Comparison of ENCODE assay signal across 1 cellular context in the genomic region with DNA sequence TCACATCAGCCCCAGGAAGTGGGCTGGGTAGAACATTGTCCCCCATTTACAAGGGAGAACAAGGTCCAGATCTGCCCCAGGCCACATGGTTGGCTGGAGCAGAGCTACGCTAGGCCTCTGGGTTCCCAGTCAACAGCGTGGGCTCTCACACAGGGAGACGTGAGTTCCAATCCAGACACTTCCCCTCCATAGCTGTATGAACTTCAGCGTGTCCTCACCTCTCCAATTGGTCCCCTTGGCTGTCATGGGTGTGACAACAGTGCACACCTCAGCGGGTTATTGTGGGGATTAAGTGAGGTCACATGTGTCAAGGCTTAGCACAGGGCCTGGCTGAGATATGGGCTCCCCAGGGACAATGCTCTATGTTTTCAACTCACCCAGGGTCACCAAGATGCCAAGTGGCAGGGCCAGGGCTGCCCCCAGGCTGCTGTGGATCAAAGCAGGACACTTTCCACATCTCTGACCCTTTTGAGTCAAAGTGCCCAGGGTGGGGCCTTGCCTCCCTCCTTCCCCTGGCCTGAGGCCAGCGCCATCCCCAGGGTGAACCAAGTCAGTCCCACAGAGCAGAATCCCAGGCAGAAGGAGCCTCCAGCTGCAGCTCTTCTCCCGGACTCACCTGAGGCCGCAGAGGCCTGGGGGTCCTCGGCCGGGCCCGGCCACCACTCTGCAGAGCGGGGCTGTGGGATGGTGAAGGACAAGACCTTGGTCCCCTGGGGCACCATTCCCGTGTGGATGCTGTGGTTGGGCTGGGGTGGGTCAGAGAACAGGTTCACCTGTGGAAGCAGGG.
TF ChIP-seq lines count a peak whose summit lies in the region.

No MANE protein-coding gene starts in this region.

TF ChIP-seq in GM12878, 131 proteins besides CTCF, POLR2A, EP300 and RAD21:
- TF ChIP-seq CHD4 (IDR thresholded peaks at IDR 0.05) (no peak), IKZF1 (conservative IDR thresholded peaks at IDR 0.05) (0 out of 2 replicates have a peak, but pooled peaks have one; percentile 14), MEF2B (IDR thresholded peaks at IDR 0.05; ENCODE audit: partially characterized antibody, poor library complexity, severe bottlenecking) (peak; percentile 57), BHLHE40 (IDR thresholded peaks at IDR 0.05; ENCODE audit: borderline replicate concordance in 1 of 2, low read depth in 2 of 2, low read length in 1 of 2) (peak in 1 of 2 experiments; percentile 10; a peak in 1 of 4 replicates), POU2F2 (IDR thresholded peaks at IDR 0.05; ENCODE audit: borderline replicate concordance, low read depth, low read length) (no peak), YBX1 (IDR thresholded peaks at IDR 0.05) (no peak), RELA (IDR thresholded peaks at IDR 0.05; ENCODE audit: borderline replicate concordance, partially characterized antibody) (no peak), MYC (IDR thresholded peaks at IDR 0.05; ENCODE audit: insufficient read depth, insufficient read length, insufficient replicate concordance, low read length, severe bottlenecking) (no peak), TAF1 (IDR thresholded peaks at IDR 0.05; ENCODE audit: borderline replicate concordance, low read depth, low read length) (no peak), SIN3A (IDR thresholded peaks at IDR 0.05; ENCODE audit: low read depth, low read length) (no peak), JUND (IDR thresholded peaks at IDR 0.05; ENCODE audit: low read depth, low read length) (no peak), NR2C2 (IDR thresholded peaks at IDR 0.05; ENCODE audit: borderline replicate concordance, control insufficient read depth, insufficient read length, low read depth) (no peak), SP1 (IDR thresholded peaks at IDR 0.05; ENCODE audit: low read depth, low read length) (no peak), SRF (IDR thresholded peaks at IDR 0.05; ENCODE audit: low read depth in 2 of 2, low read length in 2 of 2) (no peak), PAX8 (IDR thresholded peaks at IDR 0.05) (no peak), NFYA (IDR thresholded peaks at IDR 0.05; ENCODE audit: borderline replicate concordance, low read depth, low read length) (no peak), TBL1XR1 (IDR thresholded peaks at IDR 0.05; ENCODE audit: low read depth, low read length) (no peak), CBX5 (IDR thresholded peaks at IDR 0.05; ENCODE audit: low read depth) (no peak), LARP7 (IDR thresholded peaks at IDR 0.05) (no peak), ZNF384 (IDR thresholded peaks at IDR 0.05; ENCODE audit: borderline replicate concordance, low read depth, low read length) (no peak), SMC3 (IDR thresholded peaks at IDR 0.05; ENCODE audit: borderline replicate concordance, low read length) (no peak)
- TF ChIP-seq, protein P1, sequence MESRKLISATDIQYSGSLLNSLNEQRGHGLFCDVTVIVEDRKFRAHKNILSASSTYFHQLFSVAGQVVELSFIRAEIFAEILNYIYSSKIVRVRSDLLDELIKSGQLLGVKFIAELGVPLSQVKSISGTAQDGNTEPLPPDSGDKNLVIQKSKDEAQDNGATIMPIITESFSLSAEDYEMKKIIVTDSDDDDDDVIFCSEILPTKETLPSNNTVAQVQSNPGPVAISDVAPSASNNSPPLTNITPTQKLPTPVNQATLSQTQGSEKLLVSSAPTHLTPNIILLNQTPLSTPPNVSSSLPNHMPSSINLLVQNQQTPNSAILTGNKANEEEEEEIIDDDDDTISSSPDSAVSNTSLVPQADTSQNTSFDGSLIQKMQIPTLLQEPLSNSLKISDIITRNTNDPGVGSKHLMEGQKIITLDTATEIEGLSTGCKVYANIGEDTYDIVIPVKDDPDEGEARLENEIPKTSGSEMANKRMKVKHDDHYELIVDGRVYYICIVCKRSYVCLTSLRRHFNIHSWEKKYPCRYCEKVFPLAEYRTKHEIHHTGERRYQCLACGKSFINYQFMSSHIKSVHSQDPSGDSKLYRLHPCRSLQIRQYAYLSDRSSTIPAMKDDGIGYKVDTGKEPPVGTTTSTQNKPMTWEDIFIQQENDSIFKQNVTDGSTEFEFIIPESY (IDR thresholded peaks at IDR 0.05): no peak
- TF ChIP-seq, protein P2, sequence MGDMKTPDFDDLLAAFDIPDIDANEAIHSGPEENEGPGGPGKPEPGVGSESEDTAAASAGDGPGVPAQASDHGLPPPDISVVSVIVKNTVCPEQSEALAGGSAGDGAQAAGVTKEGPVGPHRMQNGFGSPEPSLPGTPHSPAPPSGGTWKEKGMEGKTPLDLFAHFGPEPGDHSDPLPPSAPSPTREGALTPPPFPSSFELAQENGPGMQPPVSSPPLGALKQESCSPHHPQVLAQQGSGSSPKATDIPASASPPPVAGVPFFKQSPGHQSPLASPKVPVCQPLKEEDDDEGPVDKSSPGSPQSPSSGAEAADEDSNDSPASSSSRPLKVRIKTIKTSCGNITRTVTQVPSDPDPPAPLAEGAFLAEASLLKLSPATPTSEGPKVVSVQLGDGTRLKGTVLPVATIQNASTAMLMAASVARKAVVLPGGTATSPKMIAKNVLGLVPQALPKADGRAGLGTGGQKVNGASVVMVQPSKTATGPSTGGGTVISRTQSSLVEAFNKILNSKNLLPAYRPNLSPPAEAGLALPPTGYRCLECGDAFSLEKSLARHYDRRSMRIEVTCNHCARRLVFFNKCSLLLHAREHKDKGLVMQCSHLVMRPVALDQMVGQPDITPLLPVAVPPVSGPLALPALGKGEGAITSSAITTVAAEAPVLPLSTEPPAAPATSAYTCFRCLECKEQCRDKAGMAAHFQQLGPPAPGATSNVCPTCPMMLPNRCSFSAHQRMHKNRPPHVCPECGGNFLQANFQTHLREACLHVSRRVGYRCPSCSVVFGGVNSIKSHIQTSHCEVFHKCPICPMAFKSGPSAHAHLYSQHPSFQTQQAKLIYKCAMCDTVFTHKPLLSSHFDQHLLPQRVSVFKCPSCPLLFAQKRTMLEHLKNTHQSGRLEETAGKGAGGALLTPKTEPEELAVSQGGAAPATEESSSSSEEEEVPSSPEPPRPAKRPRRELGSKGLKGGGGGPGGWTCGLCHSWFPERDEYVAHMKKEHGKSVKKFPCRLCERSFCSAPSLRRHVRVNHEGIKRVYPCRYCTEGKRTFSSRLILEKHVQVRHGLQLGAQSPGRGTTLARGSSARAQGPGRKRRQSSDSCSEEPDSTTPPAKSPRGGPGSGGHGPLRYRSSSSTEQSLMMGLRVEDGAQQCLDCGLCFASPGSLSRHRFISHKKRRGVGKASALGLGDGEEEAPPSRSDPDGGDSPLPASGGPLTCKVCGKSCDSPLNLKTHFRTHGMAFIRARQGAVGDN (IDR thresholded peaks at IDR 0.05): peak; percentile 77
- TF ChIP-seq, protein P3, sequence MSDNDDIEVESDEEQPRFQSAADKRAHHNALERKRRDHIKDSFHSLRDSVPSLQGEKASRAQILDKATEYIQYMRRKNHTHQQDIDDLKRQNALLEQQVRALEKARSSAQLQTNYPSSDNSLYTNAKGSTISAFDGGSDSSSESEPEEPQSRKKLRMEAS (IDR thresholded peaks at IDR 0.05; ENCODE audit: low read depth, low read length): no peak
- TF ChIP-seq, protein P4, sequence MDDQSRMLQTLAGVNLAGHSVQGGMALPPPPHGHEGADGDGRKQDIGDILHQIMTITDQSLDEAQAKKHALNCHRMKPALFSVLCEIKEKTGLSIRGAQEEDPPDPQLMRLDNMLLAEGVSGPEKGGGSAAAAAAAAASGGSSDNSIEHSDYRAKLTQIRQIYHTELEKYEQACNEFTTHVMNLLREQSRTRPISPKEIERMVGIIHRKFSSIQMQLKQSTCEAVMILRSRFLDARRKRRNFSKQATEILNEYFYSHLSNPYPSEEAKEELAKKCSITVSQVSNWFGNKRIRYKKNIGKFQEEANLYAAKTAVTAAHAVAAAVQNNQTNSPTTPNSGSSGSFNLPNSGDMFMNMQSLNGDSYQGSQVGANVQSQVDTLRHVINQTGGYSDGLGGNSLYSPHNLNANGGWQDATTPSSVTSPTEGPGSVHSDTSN (IDR thresholded peaks at IDR 0.05; ENCODE audit: insufficient replicate concordance, low read depth, low read length): no peak
- TF ChIP-seq, protein P5, sequence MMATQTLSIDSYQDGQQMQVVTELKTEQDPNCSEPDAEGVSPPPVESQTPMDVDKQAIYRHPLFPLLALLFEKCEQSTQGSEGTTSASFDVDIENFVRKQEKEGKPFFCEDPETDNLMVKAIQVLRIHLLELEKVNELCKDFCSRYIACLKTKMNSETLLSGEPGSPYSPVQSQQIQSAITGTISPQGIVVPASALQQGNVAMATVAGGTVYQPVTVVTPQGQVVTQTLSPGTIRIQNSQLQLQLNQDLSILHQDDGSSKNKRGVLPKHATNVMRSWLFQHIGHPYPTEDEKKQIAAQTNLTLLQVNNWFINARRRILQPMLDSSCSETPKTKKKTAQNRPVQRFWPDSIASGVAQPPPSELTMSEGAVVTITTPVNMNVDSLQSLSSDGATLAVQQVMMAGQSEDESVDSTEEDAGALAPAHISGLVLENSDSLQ (IDR thresholded peaks at IDR 0.05): no peak
